28 cellular contexts compared by ENCODE assay signal in genomic region chr1:240462766-240463410, GRCh38.
DNase-seq lines count a peak whose midpoint lies in the region; FAIRE-seq and TF ChIP-seq lines count a peak whose summit lies in the region.
"Had no signal": no experiment of that assay in that cellular context is flagged by ENCODE, and none has a peak within 500 bp of the region (broad histone marks: within the 10 kb centered on the region; RNA-seq: fewer than 3 reads in every experiment).

No MANE protein-coding gene starts in this region.

- H3K9ac ChIP-seq in colonic mucosa (ENCODE audit: low read depth in 2 of 2, low read length in 2 of 2) = no peak overlapping the region

- FAIRE-seq in GM19239 (lab: Jason Lieb, UNC) = no peak
- FAIRE-seq: colon, H54, islet of Langerhans had no signal

- TF ChIP-seq CTCF in AG10803 (conservative IDR thresholded peaks at IDR 0.05; ENCODE audit: low read length) = no peak
- no peak for TF ChIP-seq CTCF in fibroblast of pulmonary artery (IDR thresholded peaks at IDR 0.05; ENCODE audit: low read length, missing control alignments)
- TF ChIP-seq CTCF in colonic mucosa (IDR thresholded peaks at IDR 0.05) = no peak

- no peaks in the 10 kb centered on the region for H3K9me3 ChIP-seq in HAP-1
- no peaks in the 10 kb centered on the region for H3K9me3 ChIP-seq in colonic mucosa
- H3K9me3 ChIP-seq: gastroesophageal sphincter, Peyer's patch, uterus had no signal

- H3K27me3 ChIP-seq in HAP-1 (ENCODE audit: low read depth) (no peaks in the 10 kb centered on the region), colonic mucosa (no peaks in the 10 kb centered on the region)
- H3K27me3 ChIP-seq: gastroesophageal sphincter, Peyer's patch, uterus had no signal

- intact Hi-C loops in colonic mucosa (cut with DNase I) (no loop called here), posterior cingulate gyrus (cut with DNase I) (no loop called here)

- no peak overlapping the region for H3K4me3 ChIP-seq in AG10803 (ENCODE audit: low read length)
- H3K4me3 ChIP-seq in HAP-1 = no peak overlapping the region
- H3K4me3 ChIP-seq in fibroblast of pulmonary artery (replicated peaks; ENCODE audit: low read depth, low read length) = no peak overlapping the region
- H3K4me3 ChIP-seq in colonic mucosa = no peak overlapping the region
- H3K4me3 ChIP-seq: gastroesophageal sphincter, Peyer's patch, uterus had no signal

- peak; percentile 33 for DNase-seq in AG10803 (ENCODE audit: low read depth)
- peak; percentile 38 to 51 for DNase-seq in HAP-1 (ENCODE audit: low spot score in 2 of 2)
- peak; percentile 93 for DNase-seq in NCI-H82 (lab: John Stamatoyannopoulos, UW)
- DNase-seq in fibroblast of pulmonary artery (ENCODE audit: low read depth) = peak; percentile 15
- no peak for DNase-seq in colonic mucosa
- no peak for DNase-seq in posterior cingulate gyrus
- no peak for DNase-seq in GM19239 (ENCODE audit: insufficient read length, low spot score)
- DNase-seq in activated CD8-positive, alpha-beta memory T cell treated with anti-CD3 and anti-CD28 coated beads for 24 hours = no peak
- DNase-seq: activated CD4-positive, alpha-beta T cell treated with anti-CD3 and anti-CD28 coated beads for 1 hour; activated CD8-positive, alpha-beta T cell treated with anti-CD3 and anti-CD28 coated beads for 36 hours; activated effector memory CD4-positive, alpha-beta T cell treated with anti-CD3 and anti-CD28 coated beads, Interleukin-2, amount 50 U/mL, for 16 hours; CD4-positive, CD25-positive, alpha-beta regulatory T cell; DMS 273 treated with DMSO at 0.1 percent for 48 hours; Kasumi-1; left ventricle myocardium superior; natural killer cell; NCI-H1092; NCI-H2029; NCI-H510A treated with DMSO at 0.1 percent for 48 hours; Peyer's patch; stimulated activated CD4-positive, alpha-beta T cell treated with anti-CD3 and anti-CD28 coated beads, Interleukin-2, amount 100 ng/mL, for 48 hours; substantia nigra; uterus had no signal

- H3K36me3 ChIP-seq in HAP-1 (replicated peaks) = no peaks in the 10 kb centered on the region
- H3K36me3 ChIP-seq in colonic mucosa = no peaks in the 10 kb centered on the region
- H3K36me3 ChIP-seq: gastroesophageal sphincter, Peyer's patch, uterus had no signal

- H3K4me1 ChIP-seq in HAP-1 (no peaks in the 10 kb centered on the region), colonic mucosa (no peaks in the 10 kb centered on the region)
- H3K4me1 ChIP-seq: gastroesophageal sphincter, Peyer's patch, uterus had no signal

- in situ Hi-C loops in HAP-1 (cut with MboI; ENCODE audit: low sequenced_read_pairs) = no loop called here

- no peak overlapping the region for H3K27ac ChIP-seq in colonic mucosa
- H3K27ac ChIP-seq: gastroesophageal sphincter, HL-60, Peyer's patch, uterus had no signal

Comparison
In these comparisons a context has a peak if more than half of its experiments do, and no peak if none do; other contexts are left out.
1. DNase-seq: peak in AG10803 (single experiment), HAP-1 (2 of 2), NCI-H82 (single experiment) and fibroblast of pulmonary artery (single experiment); none in colonic mucosa (single experiment), posterior cingulate gyrus (0 of 10), GM19239 (single experiment) and activated CD8-positive, alpha-beta memory T cell treated with anti-CD3 and anti-CD28 coated beads for 24 hours (single experiment).